Comparison of ENCODE assay signal across 8 cellular contexts in the genomic region with DNA sequence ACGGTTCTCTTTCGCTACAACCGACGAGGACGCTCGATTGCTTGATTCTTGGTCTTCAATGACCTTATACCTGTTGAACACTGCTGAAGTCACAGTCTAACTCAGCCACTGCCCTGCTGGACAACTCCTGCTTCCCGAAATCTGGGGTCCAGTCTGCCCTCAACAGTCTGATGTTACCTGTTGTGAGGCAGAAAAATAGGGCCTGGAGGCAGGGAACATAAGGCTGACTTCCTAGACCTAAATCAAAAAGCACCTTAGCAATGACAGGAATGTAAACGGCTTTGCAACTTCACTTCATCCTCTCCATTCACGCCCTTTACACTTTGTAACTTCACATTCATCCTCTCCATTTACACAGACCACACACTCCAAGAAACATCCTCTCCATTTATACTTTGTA. TPM values are rescaled to one million over a fixed set of nuclear protein-coding genes. Genes with fewer than 3 reads are reported as not detected.
DNase-seq lines count a peak whose midpoint lies in the region; ATAC-seq and TF ChIP-seq lines count a peak whose summit lies in the region.

No MANE protein-coding gene starts in this region.

- DNase-seq in right atrium auricular region (ENCODE audit: low spot score) (no peak), HPDE6-E6E7 (ENCODE audit: extremely low spot score) (no peak), activated gamma-delta T cell treated with Interleukin-2 at 50 U/mL for 16 hours (no peak), OCI-M2 (lab: John Stamatoyannopoulos, UW; ENCODE audit: unreplicated experiment) (no peak)

- H3K36me3 ChIP-seq in HEK293 (ENCODE audit: control insufficient read depth in 2 of 2, insufficient read depth in 1 of 2, low read length in 2 of 2): no peaks in the 10 kb centered on the region
- no peaks in the 10 kb centered on the region for H3K36me3 ChIP-seq in right atrium auricular region

- TF ChIP-seq CTCF in HEK293 (tag by site-specific recombination; IDR thresholded peaks at IDR 0.05) (no peak), VCaP (conservative IDR thresholded peaks at IDR 0.05) (no peak), right atrium auricular region (IDR thresholded peaks at IDR 0.05) (no peak)

- peak overlapping the region; percentile 55 for H3K4me3 ChIP-seq in HEK293 (ENCODE audit: low read depth, low read length)
- H3K4me3 ChIP-seq in right atrium auricular region: peak overlapping the region; percentile 56 to 68
- H3K4me3 ChIP-seq in skin epidermis: peak overlapping the region; percentile 44 to 86 (median 84)

- H3K27ac ChIP-seq in HEK293 (ENCODE audit: extremely low read depth, low read depth, low read length) (no peak overlapping the region), VCaP (peak overlapping the region; percentile 82; the same call in 1 of the 2 replicates), right atrium auricular region (peak overlapping the region; percentile 59 to 73), skin epidermis (peak overlapping the region in 20 of 21 experiments; percentile 43 to 95 (median 84))

- H3K27me3 ChIP-seq in right atrium auricular region: no peaks in the 10 kb centered on the region

- CTCF ChIA-PET in HEK293 (lab: Yijun Ruan, JAX): interaction anchor here (0.7 to 3.7 kb wide), 9 partner anchors 8 to 282 kb away, joined by 3 to 24 read pairs (median 3); no protein-coding TSS in a partner anchor

- POLR2A ChIA-PET in HEK293 (lab: Yijun Ruan, JAX): no interaction called here

- no peak for ATAC-seq in GM18517 (IDR thresholded peaks at IDR 0.05; ENCODE audit: unreplicated experiment)

- H3K4me1 ChIP-seq in HEK293 (ENCODE audit: control insufficient read depth, insufficient read depth, low read length): peaks cover 1% of the 10 kb centered on the region
- H3K4me1 ChIP-seq in right atrium auricular region: peaks cover 0 to 32% of the 10 kb centered on the region in 2 donors

- H3K9me3 ChIP-seq in HEK293 (ENCODE audit: control insufficient read depth, insufficient read depth, low read depth, low read length): no peaks in the 10 kb centered on the region
- H3K9me3 ChIP-seq in right atrium auricular region: no peaks in the 10 kb centered on the region

TF ChIP-seq in HEK293, 187 proteins besides CTCF, POLR2A, EP300 and RAD21:
- TF ChIP-seq ZNF366 (tag by site-specific recombination; conservative IDR thresholded peaks at IDR 0.05): peak; percentile 57
- no peak for TF ChIP-seq GLIS1 (tag by site-specific recombination; IDR thresholded peaks at IDR 0.05)
- peak; percentile 99 for TF ChIP-seq SCRT2 (tag by site-specific recombination; IDR thresholded peaks at IDR 0.05)
- peak; percentile 98 for TF ChIP-seq SCRT1 (tag by site-specific recombination; IDR thresholded peaks at IDR 0.05; ENCODE audit: borderline replicate concordance)
- no peak for TF ChIP-seq KLF1 (tag by site-specific recombination; IDR thresholded peaks at IDR 0.05)
- 0 out of 2 replicates have a peak, but pooled peaks have one; percentile 42 for TF ChIP-seq REST (tag by site-specific recombination; IDR thresholded peaks at IDR 0.05)

RNA-seq across cellular contexts. Expression of gene GLTP, which starts 0.6 kb away (rescaled TPM):
- total RNA-seq in right atrium auricular region: 10 to 100 TPM; 29.0 to 43.2 TPM

RNA-seq across cellular contexts. Expression of gene TCHP, which starts 19.1 kb away (rescaled TPM):
- total RNA-seq in right atrium auricular region: 1 to 10 TPM; 6.4 to 9.4 TPM

RNA-seq across cellular contexts. Expression of gene TRPV4, which starts 47.7 kb away (rescaled TPM):
- total RNA-seq in right atrium auricular region: under 1 TPM; 0.59 to 0.90 TPM
